8 cellular contexts compared by ENCODE assay signal in the genomic region with DNA sequence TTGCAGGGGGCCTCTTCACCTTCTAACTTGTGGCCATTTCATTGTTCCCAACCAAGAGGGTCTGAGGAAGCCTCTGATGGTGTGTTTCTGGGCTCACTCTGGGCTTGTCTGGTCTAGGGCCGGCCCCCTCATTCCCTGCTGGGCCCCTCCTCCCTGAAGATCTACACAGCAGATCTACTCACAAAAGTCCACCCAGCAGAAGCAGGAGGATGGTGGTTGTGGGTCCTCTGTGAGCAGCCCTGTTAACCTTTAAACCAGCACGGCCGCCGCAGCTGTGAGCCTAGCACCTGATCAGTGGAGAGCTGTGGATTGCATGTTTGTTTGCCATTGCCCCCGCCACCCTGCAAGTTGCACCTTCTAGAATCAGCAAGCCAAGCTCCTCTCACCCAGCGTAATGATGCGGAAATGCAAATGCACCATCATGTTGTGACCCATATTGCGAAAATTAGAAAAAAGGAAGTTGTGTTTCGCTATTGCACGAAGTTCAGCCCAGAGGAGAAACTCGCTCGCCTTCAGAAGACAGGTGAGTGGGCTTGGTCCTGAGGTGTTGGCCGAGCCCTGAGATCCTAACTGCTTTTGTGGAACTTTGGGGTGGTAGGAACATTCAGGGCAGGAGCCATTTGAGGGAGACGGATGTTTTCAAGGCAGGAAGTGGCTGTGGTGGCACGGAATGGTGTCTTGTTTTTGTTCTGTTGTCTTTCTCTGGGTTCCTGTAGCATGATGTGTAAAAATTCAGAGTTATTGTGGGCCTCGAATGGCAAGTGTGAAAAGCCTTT. TPM values are rescaled to one million over a fixed set of nuclear protein-coding genes. Genes with fewer than 3 reads are reported as not detected.
A peak's percentile ranks its signal among the peaks of the same experiment; 100 is the strongest.
DNase-seq lines count a peak whose midpoint lies in the region; ATAC-seq, FAIRE-seq and TF ChIP-seq lines count a peak whose summit lies in the region.

No MANE protein-coding gene starts in this region.

- no peak for FAIRE-seq in kidney (lab: Jason Lieb, UNC)

- peaks cover 0 to 3% of the 10 kb centered on the region in 2 donors for H3K4me1 ChIP-seq in kidney (ENCODE audit: control insufficient read depth in 1 of 2, insufficient read depth in 1 of 2, low read depth in 1 of 2, low read length in 2 of 2)

- no peak overlapping the region for H3K9ac ChIP-seq in kidney (ENCODE audit: low read length in 2 of 2)

- H3K27ac ChIP-seq in kidney (ENCODE audit: low read depth in 2 of 2, low read length in 2 of 2), result peak overlapping the region; percentile 27 to 61

- H3K4me3 ChIP-seq in kidney (ENCODE audit: low read length in 2 of 2), result peak overlapping the region; percentile 2 to 33

- peak; percentile 60 for ATAC-seq in GM21825 (IDR thresholded peaks at IDR 0.05; ENCODE audit: unreplicated experiment)

- H3K36me3 ChIP-seq in kidney (ENCODE audit: control insufficient read depth in 1 of 2, insufficient read depth in 2 of 2, low read length in 2 of 2), result no peaks in the 10 kb centered on the region

- intact Hi-C loops in kidney (cut with DNase I), result no loop called here

- DNase-seq in GM10266 (ENCODE audit: extremely low spot score) (peak; percentile 64), NAMALWA (ENCODE audit: low spot score) (peak; percentile 96), kidney (peak; percentile 82), NCI-H2196 (lab: John Stamatoyannopoulos, UW; ENCODE audit: unreplicated experiment) (no peak), NCI-H1694 treated with DMSO at 0.1 percent for 48 hours (lab: John Stamatoyannopoulos, UW) (no peak)
- DNase-seq in activated T-cell treated with anti-CD3 and anti-CD28 coated beads, Interleukin-2, amount 50 U/mL, for 1 hour, result peak; percentile 73
- peak; percentile 48 for DNase-seq in stimulated activated CD8-positive, alpha-beta memory T cell treated with anti-CD3 and anti-CD28 coated beads, Interleukin-4, amount 100 ng/mL, for 24 hours (ENCODE audit: low read depth)

- TF ChIP-seq CTCF in GM10266 (IDR thresholded peaks at IDR 0.05; ENCODE audit: control insufficient read depth, insufficient read depth, low read depth, missing control alignments) (no peak), kidney (IDR thresholded peaks at IDR 0.05; ENCODE audit: borderline replicate concordance, extremely low read depth, insufficient read depth) (no peak)

- H3K9me3 ChIP-seq in kidney (ENCODE audit: control insufficient read depth in 1 of 2, low read length in 2 of 2), result peaks cover 0 to 4% of the 10 kb centered on the region in 2 donors

RNA-seq across cellular contexts. Expression of gene FGD3, which starts 16.7 kb away (rescaled TPM):
- 12.1 TPM for total RNA-seq in kidney
- 7.4 TPM for polyA plus RNA-seq in kidney (ENCODE audit: insufficient read depth, low read depth, low replicate concordance)

Comparison
In these comparisons a context has a peak if more than half of its experiments do, and no peak if none do; other contexts are left out.
1. DNase-seq: peak in GM10266 (single experiment), NAMALWA (single experiment), activated T-cell treated with anti-CD3 and anti-CD28 coated beads, Interleukin-2, amount 50 U/mL, for 1 hour (single experiment), kidney (single experiment) and stimulated activated CD8-positive, alpha-beta memory T cell treated with anti-CD3 and anti-CD28 coated beads, Interleukin-4, amount 100 ng/mL, for 24 hours (single experiment); none in NCI-H2196 (single experiment) and NCI-H1694 treated with DMSO at 0.1 percent for 48 hours (single experiment).